In the genomic region with DNA sequence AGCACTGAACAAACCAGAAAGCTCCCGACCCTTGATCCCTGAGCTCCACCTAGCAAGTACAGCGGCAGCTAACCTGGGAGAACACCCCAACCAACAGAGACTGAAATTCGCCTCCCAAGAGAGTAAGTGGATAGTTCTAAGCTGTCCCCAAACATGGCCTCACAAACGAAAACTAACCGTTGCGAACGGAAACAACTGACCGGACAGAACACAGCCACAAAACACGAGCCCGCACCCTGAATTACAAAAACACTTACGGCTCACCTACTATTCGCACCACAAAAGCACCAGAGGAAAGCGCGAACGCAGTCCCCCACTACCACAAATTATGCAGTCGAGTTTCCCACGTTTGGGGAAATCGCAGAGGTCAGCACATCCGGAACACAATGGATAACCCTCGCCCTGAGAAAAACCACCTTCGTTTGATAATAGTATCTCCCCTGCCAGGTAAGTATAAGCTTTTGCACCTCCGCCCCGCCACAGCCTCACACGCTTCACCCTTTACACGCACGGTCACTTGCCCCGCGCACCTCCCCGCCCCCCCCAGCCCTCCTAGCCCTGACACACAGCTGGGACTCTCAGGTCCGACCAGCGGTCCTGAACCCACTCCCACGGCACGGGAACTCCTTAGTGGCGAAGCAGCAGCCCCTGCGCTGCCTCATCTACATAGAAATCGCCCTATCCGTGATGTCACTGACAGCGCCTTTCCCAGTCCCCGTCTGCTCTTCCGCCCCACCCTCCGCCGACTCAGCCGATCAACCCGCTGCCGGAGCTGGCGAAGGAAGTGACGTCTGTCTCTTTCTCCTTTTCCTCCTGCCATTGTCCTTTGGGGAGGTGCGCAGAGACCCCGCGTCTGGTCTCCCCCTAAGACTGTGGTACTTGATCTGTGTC, we compare ENCODE assay signal across 1 cellular context.
TF ChIP-seq lines count a peak whose summit lies in the region.
"Not testable (repeated sequence)": the region's sequence is repeated elsewhere in the genome, so short reads cannot be mapped to it uniquely, and the experiment has no call there.

No MANE protein-coding gene starts in this region.

TF ChIP-seq in K562, 482 proteins besides CTCF, POLR2A, EP300 and RAD21 (continued from another document):
- TF ChIP-seq KLF10 (CRISPR knock-in tag; IDR thresholded peaks at IDR 0.05) (peak; percentile 100), ZFP30 (CRISPR knock-in tag; IDR thresholded peaks at IDR 0.05; ENCODE audit: borderline replicate concordance) (peak; percentile 97; the same call in 1 of the 2 replicates), ETV6 (IDR thresholded peaks at IDR 0.05; ENCODE audit: borderline replicate concordance in 1 of 2, low read depth in 2 of 2, low read length in 1 of 2) (peak; percentile 40 to 71; a peak in 1 of 4 replicates), ETV6 (CRISPR knock-in tag; IDR thresholded peaks at IDR 0.05; ENCODE audit: borderline replicate concordance) (peak; percentile 76; the same call in 1 of the 2 replicates), ZNF316 (IDR thresholded peaks at IDR 0.05) (peak; percentile 98), SNIP1 (IDR thresholded peaks at IDR 0.05; ENCODE audit: low read depth) (peak; percentile 38; the same call in 1 of the 2 replicates), GTF2E2 (tag; IDR thresholded peaks at IDR 0.05) (peak; percentile 100), CBX1 (IDR thresholded peaks at IDR 0.05; ENCODE audit: low read depth) (peak; percentile 100), RBM39 (optimal IDR thresholded peaks at IDR 0.05; ENCODE audit: low read depth, low read length) (peak; percentile 94)
- TF ChIP-seq, protein P1, sequence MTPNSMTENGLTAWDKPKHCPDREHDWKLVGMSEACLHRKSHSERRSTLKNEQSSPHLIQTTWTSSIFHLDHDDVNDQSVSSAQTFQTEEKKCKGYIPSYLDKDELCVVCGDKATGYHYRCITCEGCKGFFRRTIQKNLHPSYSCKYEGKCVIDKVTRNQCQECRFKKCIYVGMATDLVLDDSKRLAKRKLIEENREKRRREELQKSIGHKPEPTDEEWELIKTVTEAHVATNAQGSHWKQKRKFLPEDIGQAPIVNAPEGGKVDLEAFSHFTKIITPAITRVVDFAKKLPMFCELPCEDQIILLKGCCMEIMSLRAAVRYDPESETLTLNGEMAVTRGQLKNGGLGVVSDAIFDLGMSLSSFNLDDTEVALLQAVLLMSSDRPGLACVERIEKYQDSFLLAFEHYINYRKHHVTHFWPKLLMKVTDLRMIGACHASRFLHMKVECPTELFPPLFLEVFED (CRISPR knock-in tag; conservative IDR thresholded peaks at IDR 0.05): peak; percentile 100
- TF ChIP-seq, protein P2, sequence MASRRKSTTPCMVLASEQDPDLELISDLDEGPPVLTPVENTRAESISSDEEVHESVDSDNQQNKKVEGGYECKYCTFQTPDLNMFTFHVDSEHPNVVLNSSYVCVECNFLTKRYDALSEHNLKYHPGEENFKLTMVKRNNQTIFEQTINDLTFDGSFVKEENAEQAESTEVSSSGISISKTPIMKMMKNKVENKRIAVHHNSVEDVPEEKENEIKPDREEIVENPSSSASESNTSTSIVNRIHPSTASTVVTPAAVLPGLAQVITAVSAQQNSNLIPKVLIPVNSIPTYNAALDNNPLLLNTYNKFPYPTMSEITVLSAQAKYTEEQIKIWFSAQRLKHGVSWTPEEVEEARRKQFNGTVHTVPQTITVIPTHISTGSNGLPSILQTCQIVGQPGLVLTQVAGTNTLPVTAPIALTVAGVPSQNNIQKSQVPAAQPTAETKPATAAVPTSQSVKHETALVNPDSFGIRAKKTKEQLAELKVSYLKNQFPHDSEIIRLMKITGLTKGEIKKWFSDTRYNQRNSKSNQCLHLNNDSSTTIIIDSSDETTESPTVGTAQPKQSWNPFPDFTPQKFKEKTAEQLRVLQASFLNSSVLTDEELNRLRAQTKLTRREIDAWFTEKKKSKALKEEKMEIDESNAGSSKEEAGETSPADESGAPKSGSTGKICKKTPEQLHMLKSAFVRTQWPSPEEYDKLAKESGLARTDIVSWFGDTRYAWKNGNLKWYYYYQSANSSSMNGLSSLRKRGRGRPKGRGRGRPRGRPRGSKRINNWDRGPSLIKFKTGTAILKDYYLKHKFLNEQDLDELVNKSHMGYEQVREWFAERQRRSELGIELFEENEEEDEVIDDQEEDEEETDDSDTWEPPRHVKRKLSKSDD (conservative IDR thresholded peaks at IDR 0.05; ENCODE audit: low read length): peak; percentile 87; the same call in 1 of the 2 replicates
- TF ChIP-seq, protein P3, sequence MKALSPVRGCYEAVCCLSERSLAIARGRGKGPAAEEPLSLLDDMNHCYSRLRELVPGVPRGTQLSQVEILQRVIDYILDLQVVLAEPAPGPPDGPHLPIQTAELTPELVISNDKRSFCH (CRISPR knock-in tag; IDR thresholded peaks at IDR 0.05): not testable (repeated sequence)
- TF ChIP-seq, protein P3 (tag; IDR thresholded peaks at IDR 0.05): peak; percentile 62
